In the genomic region with DNA sequence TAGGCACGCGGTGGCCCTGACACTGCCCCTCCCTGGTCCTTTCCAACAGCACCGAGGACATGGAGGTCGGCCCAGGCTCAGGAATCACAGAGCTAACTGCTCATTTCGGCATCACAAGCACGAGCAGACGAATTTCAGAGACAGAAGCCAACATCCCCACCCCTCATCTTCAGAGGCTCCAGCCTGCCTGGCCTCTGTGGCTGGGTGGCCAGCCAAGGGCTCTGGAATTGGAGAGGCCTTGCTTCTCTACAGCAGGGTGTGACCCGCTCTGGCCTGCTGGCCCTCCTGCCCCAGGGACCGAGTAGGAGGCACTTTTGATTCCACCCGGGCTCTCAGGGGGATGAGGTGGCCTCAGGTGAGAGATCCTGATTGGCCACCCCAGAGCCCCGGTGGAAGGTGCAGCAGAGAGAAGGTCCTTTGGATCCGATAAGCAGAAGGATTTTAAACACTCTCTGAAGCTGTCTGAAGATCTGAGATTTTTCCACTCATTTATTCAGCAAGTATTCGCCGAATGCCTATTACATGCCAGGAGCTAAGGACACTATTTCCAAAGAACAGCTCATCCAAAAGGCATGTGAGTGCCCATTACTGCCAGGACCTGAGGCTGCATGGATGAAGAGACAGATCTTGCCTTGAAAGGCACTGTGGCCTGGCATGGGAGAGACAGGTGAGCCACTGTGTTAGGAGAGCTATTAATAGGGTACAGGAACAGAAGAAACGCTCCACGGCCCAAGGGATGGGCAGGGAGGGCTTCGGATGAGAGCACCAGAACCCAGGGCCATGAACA, we compare ENCODE assay signal across 11 cellular contexts. TPM values are rescaled to one million over a fixed set of nuclear protein-coding genes. Genes with fewer than 3 reads are reported as not detected.
A peak's percentile ranks its signal among the peaks of the same experiment; 100 is the strongest.
DNase-seq lines count a peak whose midpoint lies in the region; ATAC-seq and TF ChIP-seq lines count a peak whose summit lies in the region.
"Had no signal": no experiment of that assay in that cellular context is flagged by ENCODE, and none has a peak within 500 bp of the region (broad histone marks: within the 10 kb centered on the region; RNA-seq: fewer than 3 reads in every experiment).

No MANE protein-coding gene starts in this region.

- H3K27ac ChIP-seq in ascending aorta (peak overlapping the region; percentile 95 to 97), heart left ventricle (peak overlapping the region; percentile 63 to 98 (median 91)), gastrocnemius medialis (peak overlapping the region; percentile 74 to 97 (median 86))

- TF ChIP-seq POLR2A in heart left ventricle (IDR thresholded peaks at IDR 0.05) (no peak), gastrocnemius medialis (IDR thresholded peaks at IDR 0.05) (no peak)

- WGBS in heart left ventricle, 4 donors: 33 to 55% (median 43%) methylated on average over 15 to 17 of the region's 17 CpGs

- no peak overlapping the region for H3K27ac Mint-ChIP-seq in T-helper 17 cell
- H3K27ac Mint-ChIP-seq: natural killer cell had no signal

- H3K4me1 Mint-ChIP-seq in T-helper 17 cell: peaks cover 13% of the 10 kb centered on the region

- DNase-seq in GM04503 (ENCODE audit: low read depth) (peak; percentile 73), ascending aorta (ENCODE audit: low spot score in 2 of 2) (peak in 1 of 2 donors; percentile 86), heart left ventricle (peak in 3 of 5 donors; percentile 49 to 80 (median 61)), gastrocnemius medialis (peak; percentile 55 to 83), T-helper 17 cell (no peak), NCI-H146 (lab: John Stamatoyannopoulos, UW) (no peak)
- no peak for DNase-seq in activated effector memory CD4-positive, alpha-beta T cell treated with Interleukin-2 at 50 U/mL for 16 hours
- DNase-seq: DMS79, natural killer cell, NCI-H526 had no signal

- intact Hi-C loops in ascending aorta (cut with DNase I): loop anchor here (10.0 kb wide), 2 partner anchors 217 to 1237 kb away; a partner anchor contains a TSS
- intact Hi-C loops in heart left ventricle (cut with DNase I): loop anchor here in 2 of 10 donors (5.0 to 10.0 kb wide), 2 partner anchors 35 to 1033 kb away; no protein-coding TSS in a partner anchor
- intact Hi-C loops in gastrocnemius medialis (cut with DNase I; ENCODE audit: low total_unique reads): loop anchor here (5.0 to 10.0 kb wide), 2 partner anchors 165 to 1173 kb away; a partner anchor contains a TSS

- H3K9me3 ChIP-seq in ascending aorta (no peaks in the 10 kb centered on the region), heart left ventricle (no peaks in the 10 kb centered on the region), gastrocnemius medialis (no peaks in the 10 kb centered on the region), T-helper 17 cell (ENCODE audit: control insufficient read depth, low read length, poor library complexity, severe bottlenecking) (no peaks in the 10 kb centered on the region)

- H3K4me3 ChIP-seq in ascending aorta (peak overlapping the region; percentile 36 to 48), heart left ventricle (peak overlapping the region in 8 of 12 donors; percentile 24 to 43 (median 30)), gastrocnemius medialis (peak overlapping the region in 1 of 4 donors; percentile 40)

- TF ChIP-seq CTCF in ascending aorta (IDR thresholded peaks at IDR 0.05): no peak
- TF ChIP-seq CTCF in heart left ventricle (IDR thresholded peaks at IDR 0.05): no peak
- no peak for TF ChIP-seq CTCF in gastrocnemius medialis (IDR thresholded peaks at IDR 0.05 in 4 of 5, conservative IDR thresholded peaks at IDR 0.05 in 1 of 5)

- peak; percentile 27 to 57 (median 40) for ATAC-seq in heart left ventricle
- ATAC-seq in gastrocnemius medialis: peak; percentile 65 to 72
- no peak for ATAC-seq in T-helper 17 cell
- no peak for ATAC-seq in GM21717 (IDR thresholded peaks at IDR 0.05; ENCODE audit: unreplicated experiment)
- ATAC-seq: natural killer cell had no signal

- no peak overlapping the region for H3K4me3 Mint-ChIP-seq in T-helper 17 cell
- H3K4me3 Mint-ChIP-seq: natural killer cell had no signal

- H3K4me1 ChIP-seq in ascending aorta (peaks cover 19 to 38% of the 10 kb centered on the region in 2 donors), heart left ventricle (peaks cover 0 to 83% (median 45%) of the 10 kb centered on the region in 12 donors), gastrocnemius medialis (peaks cover 46 to 74% of the 10 kb centered on the region in 2 donors)

- in situ Hi-C loops in gastrocnemius medialis (cut with MboI; ENCODE audit: low sequenced_read_pairs in 4 of 4): loop anchor here in 1 of 4 donors (25.0 kb wide), 1 partner anchor 360 kb away; a partner anchor contains a TSS

- H3K36me3 ChIP-seq in ascending aorta (peaks cover 0 to 3% of the 10 kb centered on the region in 2 donors), heart left ventricle (peaks cover 0 to 9% (median 1%) of the 10 kb centered on the region in 9 donors), gastrocnemius medialis (no peaks in the 10 kb centered on the region)

- H3K27me3 ChIP-seq in ascending aorta (no peaks in the 10 kb centered on the region), heart left ventricle (no peaks in the 10 kb centered on the region), gastrocnemius medialis (no peaks in the 10 kb centered on the region)

- H3K27me3 Mint-ChIP-seq in T-helper 17 cell: no peaks in the 10 kb centered on the region

- H3K36me3 Mint-ChIP-seq in T-helper 17 cell (ENCODE audit: low read depth): no peaks in the 10 kb centered on the region
- H3K36me3 Mint-ChIP-seq: natural killer cell had no signal

RNA-seq across cellular contexts. Expression of a gene that starts 10.3 kb away (rescaled TPM):
- total RNA-seq in ascending aorta (7.1 TPM), heart left ventricle (10 to 100 TPM; 15.0 to 22.8 (median 17.0) TPM), gastrocnemius medialis (10 to 100 TPM; 16.9 to 22.6 (median 21.0) TPM), T-helper 17 cell (10 to 100 TPM; 28.5 to 32.9 TPM)
- 10 to 100 TPM in 1 of 2 donors, 1 to 10 TPM in 1; 4.8 to 19.1 TPM for polyA plus RNA-seq in heart left ventricle

RNA-seq across cellular contexts. Expression of a gene that starts 10.6 kb away (rescaled TPM):
- 37.7 TPM for total RNA-seq in ascending aorta
- 10 to 100 TPM; 30.6 to 66.5 (median 41.9) TPM for total RNA-seq in heart left ventricle
- polyA plus RNA-seq in heart left ventricle: 100 to 1,000 TPM in 1 of 2 donors, 10 to 100 TPM in 1; 47.5 to 109 TPM
- 100 to 1,000 TPM in 1 of 4 donors, 10 to 100 TPM in 3; 56.7 to 111 (median 71.7) TPM for total RNA-seq in gastrocnemius medialis
- 10 to 100 TPM; 18.3 to 19.4 TPM for total RNA-seq in T-helper 17 cell

RNA-seq across cellular contexts. Expression of a gene that starts 23.2 kb away (rescaled TPM):
- total RNA-seq in ascending aorta (31.2 TPM), heart left ventricle (1 to 10 TPM; 3.2 to 7.1 (median 5.1) TPM), gastrocnemius medialis (10 to 100 TPM in 1 of 4 donors, 1 to 10 TPM in 3; 8.3 to 11.0 (median 9.6) TPM), T-helper 17 cell (1 to 10 TPM; 8.2 to 8.3 TPM)
- 10 to 100 TPM in 1 of 2 donors, 1 to 10 TPM in 1; 5.8 to 15.9 TPM for polyA plus RNA-seq in heart left ventricle

RNA-seq across cellular contexts. Expression of a gene that starts 29.6 kb away (rescaled TPM):
- total RNA-seq in ascending aorta: 144 TPM
- total RNA-seq in heart left ventricle: 1,000 to 10,000 TPM in 2 of 9 donors, 100 to 1,000 TPM in 7; 203 to 1,105 (median 462) TPM
- polyA plus RNA-seq in heart left ventricle: 1,000 to 10,000 TPM in 1 of 2 donors, 100 to 1,000 TPM in 1; 529 to 1,103 TPM
- total RNA-seq in gastrocnemius medialis: 100 to 1,000 TPM in 1 of 4 donors, 10 to 100 TPM in 3; 20.7 to 110 (median 43.4) TPM
- 1 to 10 TPM; 7.0 to 8.0 TPM for total RNA-seq in T-helper 17 cell

Comparison
In these comparisons a context has a peak if more than half of its experiments do, and no peak if none do; other contexts are left out.
1. DNase-seq: peak in GM04503 (single experiment), heart left ventricle (3 of 5) and gastrocnemius medialis (2 of 2); none in T-helper 17 cell (0 of 3), activated effector memory CD4-positive, alpha-beta T cell treated with Interleukin-2 at 50 U/mL for 16 hours (single experiment) and NCI-H146 (single experiment).
2. ATAC-seq: peak in heart left ventricle (4 of 4) and gastrocnemius medialis (2 of 2); none in T-helper 17 cell (single experiment) and GM21717 (single experiment).
3. Peak in every context shown above with its lines, with median percentiles within 50 percentile points of each other: H3K27ac ChIP-seq.